Comparison of ENCODE assay signal across 1 cellular context in the genomic region with DNA sequence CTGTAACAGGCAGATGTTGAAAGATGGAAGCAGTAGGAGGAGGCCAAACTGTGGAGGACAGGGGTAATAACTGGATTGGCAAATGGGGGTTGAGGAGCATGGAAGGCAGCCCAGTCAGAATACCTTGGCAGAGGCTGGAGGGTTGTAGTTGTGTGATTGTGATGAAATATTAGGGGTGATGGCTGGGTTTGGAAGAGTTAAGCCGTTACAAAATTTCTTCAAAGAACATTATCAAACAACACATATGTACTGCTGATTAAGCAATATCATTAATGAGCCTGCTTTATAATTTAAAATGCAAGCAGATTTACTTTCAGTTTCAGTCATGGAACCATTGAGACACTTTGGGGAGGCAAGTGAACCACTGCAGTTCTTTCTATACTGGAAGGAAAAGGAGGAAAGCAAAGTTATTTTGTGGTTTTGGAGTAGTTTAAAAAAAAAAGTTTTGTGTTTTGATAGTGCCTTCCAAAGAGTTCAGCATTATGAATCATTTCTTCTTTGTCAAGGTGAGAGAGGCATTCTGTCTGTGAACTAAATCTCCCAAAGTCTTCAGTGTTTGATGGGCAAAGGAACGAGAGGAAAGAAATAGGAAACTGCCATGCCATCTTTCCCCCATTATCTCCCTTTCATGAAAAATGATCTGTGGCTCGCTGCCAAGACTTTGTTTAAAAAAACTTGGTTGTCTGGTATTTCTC.
TF ChIP-seq lines count a peak whose summit lies in the region.

No MANE protein-coding gene starts in this region.

TF ChIP-seq in K562, 482 proteins besides CTCF, POLR2A, EP300 and RAD21 (continued from another document):
- TF ChIP-seq, protein P1, sequence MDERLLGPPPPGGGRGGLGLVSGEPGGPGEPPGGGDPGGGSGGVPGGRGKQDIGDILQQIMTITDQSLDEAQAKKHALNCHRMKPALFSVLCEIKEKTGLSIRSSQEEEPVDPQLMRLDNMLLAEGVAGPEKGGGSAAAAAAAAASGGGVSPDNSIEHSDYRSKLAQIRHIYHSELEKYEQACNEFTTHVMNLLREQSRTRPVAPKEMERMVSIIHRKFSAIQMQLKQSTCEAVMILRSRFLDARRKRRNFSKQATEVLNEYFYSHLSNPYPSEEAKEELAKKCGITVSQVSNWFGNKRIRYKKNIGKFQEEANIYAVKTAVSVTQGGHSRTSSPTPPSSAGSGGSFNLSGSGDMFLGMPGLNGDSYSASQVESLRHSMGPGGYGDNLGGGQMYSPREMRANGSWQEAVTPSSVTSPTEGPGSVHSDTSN (CRISPR knock-in tag; IDR thresholded peaks at IDR 0.05; ENCODE audit: low read depth), result no peak
- TF ChIP-seq, protein P1 (tag; conservative IDR thresholded peaks at IDR 0.05; ENCODE audit: low read depth), result peak; percentile 79
- TF ChIP-seq MAFF (IDR thresholded peaks at IDR 0.05; ENCODE audit: low read length) (peak; percentile 70), MEIS2 (IDR thresholded peaks at IDR 0.05; ENCODE audit: partially characterized antibody) (peak; percentile 79), NFIC (IDR thresholded peaks at IDR 0.05) (peak; percentile 93), KHSRP (IDR thresholded peaks at IDR 0.05) (no peak), ZNF384 (IDR thresholded peaks at IDR 0.05; ENCODE audit: low read depth, low read length) (peak; percentile 65; the same call in 1 of the 2 replicates), CBX5 (IDR thresholded peaks at IDR 0.05; ENCODE audit: borderline replicate concordance, low read depth) (no peak), NCOR1 (IDR thresholded peaks at IDR 0.05) (no peak), C11orf30 (IDR thresholded peaks at IDR 0.05; ENCODE audit: low read depth) (peak; percentile 81), MAFK (IDR thresholded peaks at IDR 0.05; ENCODE audit: low read length) (peak; percentile 65), SMARCA4 (IDR thresholded peaks at IDR 0.05) (no peak), DPF2 (IDR thresholded peaks at IDR 0.05) (0 out of 2 replicates have a peak, but pooled peaks have one; percentile 22), HNRNPH1 (optimal IDR thresholded peaks at IDR 0.05; ENCODE audit: low read depth, low read length) (no peak), BCL6 (CRISPR knock-in tag; IDR thresholded peaks at IDR 0.05) (no peak), DACH1 (IDR thresholded peaks at IDR 0.05; ENCODE audit: partially characterized antibody) (peak; percentile 35), CEBPB (tag; IDR thresholded peaks at IDR 0.05) (peak; percentile 93), CEBPG (CRISPR knock-in tag; IDR thresholded peaks at IDR 0.05) (no peak; the same call in 1 of the 2 replicates), CEBPG (tag; conservative IDR thresholded peaks at IDR 0.05 in 1 of 2, IDR thresholded peaks at IDR 0.05 in 1 of 2) (peak; percentile 80 to 93)
- TF ChIP-seq, protein P2, sequence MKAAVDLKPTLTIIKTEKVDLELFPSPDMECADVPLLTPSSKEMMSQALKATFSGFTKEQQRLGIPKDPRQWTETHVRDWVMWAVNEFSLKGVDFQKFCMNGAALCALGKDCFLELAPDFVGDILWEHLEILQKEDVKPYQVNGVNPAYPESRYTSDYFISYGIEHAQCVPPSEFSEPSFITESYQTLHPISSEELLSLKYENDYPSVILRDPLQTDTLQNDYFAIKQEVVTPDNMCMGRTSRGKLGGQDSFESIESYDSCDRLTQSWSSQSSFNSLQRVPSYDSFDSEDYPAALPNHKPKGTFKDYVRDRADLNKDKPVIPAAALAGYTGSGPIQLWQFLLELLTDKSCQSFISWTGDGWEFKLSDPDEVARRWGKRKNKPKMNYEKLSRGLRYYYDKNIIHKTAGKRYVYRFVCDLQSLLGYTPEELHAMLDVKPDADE (conservative IDR thresholded peaks at IDR 0.05; ENCODE audit: control insufficient read depth, low read depth, low read length), result no peak
- TF ChIP-seq, protein P3, sequence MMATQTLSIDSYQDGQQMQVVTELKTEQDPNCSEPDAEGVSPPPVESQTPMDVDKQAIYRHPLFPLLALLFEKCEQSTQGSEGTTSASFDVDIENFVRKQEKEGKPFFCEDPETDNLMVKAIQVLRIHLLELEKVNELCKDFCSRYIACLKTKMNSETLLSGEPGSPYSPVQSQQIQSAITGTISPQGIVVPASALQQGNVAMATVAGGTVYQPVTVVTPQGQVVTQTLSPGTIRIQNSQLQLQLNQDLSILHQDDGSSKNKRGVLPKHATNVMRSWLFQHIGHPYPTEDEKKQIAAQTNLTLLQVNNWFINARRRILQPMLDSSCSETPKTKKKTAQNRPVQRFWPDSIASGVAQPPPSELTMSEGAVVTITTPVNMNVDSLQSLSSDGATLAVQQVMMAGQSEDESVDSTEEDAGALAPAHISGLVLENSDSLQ (IDR thresholded peaks at IDR 0.05), result peak; percentile 45; the same call in 1 of the 2 replicates
- TF ChIP-seq, protein P4, sequence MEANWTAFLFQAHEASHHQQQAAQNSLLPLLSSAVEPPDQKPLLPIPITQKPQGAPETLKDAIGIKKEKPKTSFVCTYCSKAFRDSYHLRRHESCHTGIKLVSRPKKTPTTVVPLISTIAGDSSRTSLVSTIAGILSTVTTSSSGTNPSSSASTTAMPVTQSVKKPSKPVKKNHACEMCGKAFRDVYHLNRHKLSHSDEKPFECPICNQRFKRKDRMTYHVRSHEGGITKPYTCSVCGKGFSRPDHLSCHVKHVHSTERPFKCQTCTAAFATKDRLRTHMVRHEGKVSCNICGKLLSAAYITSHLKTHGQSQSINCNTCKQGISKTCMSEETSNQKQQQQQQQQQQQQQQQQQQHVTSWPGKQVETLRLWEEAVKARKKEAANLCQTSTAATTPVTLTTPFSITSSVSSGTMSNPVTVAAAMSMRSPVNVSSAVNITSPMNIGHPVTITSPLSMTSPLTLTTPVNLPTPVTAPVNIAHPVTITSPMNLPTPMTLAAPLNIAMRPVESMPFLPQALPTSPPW (CRISPR knock-in tag; IDR thresholded peaks at IDR 0.05), result 0 out of 2 replicates have a peak, but pooled peaks have one; percentile 5
